ENCODE assay signal across 26 cellular contexts in the genomic region with DNA sequence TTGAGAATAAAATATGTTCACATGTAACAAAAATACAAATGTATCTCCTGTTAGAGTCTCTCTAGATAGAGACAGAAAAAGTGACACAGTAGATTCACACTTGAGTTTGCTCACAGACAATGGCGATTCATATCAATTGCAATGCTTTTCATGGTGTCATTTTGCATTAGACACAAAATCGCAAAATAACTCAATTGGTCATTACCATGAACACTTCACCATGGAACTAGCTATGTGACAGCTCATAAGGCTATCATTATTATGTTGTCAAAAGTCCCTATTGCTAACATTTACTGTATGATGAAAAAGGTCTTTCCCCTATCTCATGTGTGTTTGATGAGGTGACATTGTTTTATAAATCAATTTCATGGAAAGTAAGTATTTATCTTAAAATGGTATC.
"Had no signal": no experiment of that assay in that cellular context is flagged by ENCODE, and none has a peak within 500 bp of the region (broad histone marks: within the 10 kb centered on the region; RNA-seq: fewer than 3 reads in every experiment).

No MANE protein-coding gene starts in this region.

- ATAC-seq: stimulated activated effector memory CD8-positive, alpha-beta T cell treated with anti-CD3 and anti-CD28 coated beads, Interleukin-12 subunit alpha, Interleukin-12 subunit beta, amount 100 ng/mL, for 72 hours; stimulated activated memory B cell treated with anti-CD40 and anti-IgM and Interleukin-4, amounts not matched to agents 10 μg/mL and 1 μg/mL and 100 μg/mL, for 72 hours; stimulated activated naive B cell treated with anti-CD40 and anti-IgM and Interleukin-4, amounts not matched to agents 10 μg/mL and 1 μg/mL and 100 μg/mL, for 72 hours; stimulated activated naive CD8-positive, alpha-beta T cell treated with anti-CD3 and anti-CD28 coated beads, Interleukin-15, amount 100 ng/mL, for 72 hours; stimulated activated naive CD8-positive, alpha-beta T cell treated with anti-CD3 and anti-CD28 coated beads, Interleukin-15, Interleukin-2, amounts not matched to agents 100 U/mL and 50 U/mL, for 24 hours; upper lobe of right lung had no signal

- H3K9me3 ChIP-seq: suprapubic skin, testis, thoracic aorta, thyroid gland, tibial artery, transverse colon, upper lobe of left lung, upper lobe of right lung, uterus, vagina had no signal

- DNase-seq: stimulated activated CD4-positive, alpha-beta T cell treated with anti-CD3 and anti-CD28 coated beads, Interleukin-2, amount 100 ng/mL, for 48 hours; stimulated activated CD4-positive, alpha-beta T cell treated with anti-CD3 and anti-CD28 coated beads, Interleukin-4, amount 100 ng/mL, for 1 hour; stimulated activated CD4-positive, alpha-beta T cell treated with anti-CD3 and anti-CD28 coated beads, Interleukin-4, amount 100 ng/mL, for 24 hours; stimulated activated CD4-positive, alpha-beta T cell treated with anti-CD3 and anti-CD28 coated beads, Interleukin-4, amount 100 ng/mL, for 4 hours; stimulated activated CD8-positive, alpha-beta memory T cell treated with anti-CD3 and anti-CD28 coated beads, Interleukin-4, amount 100 ng/mL, for 48 hours; stimulated activated naive B cell treated with anti-CD40 and anti-IgM and Interleukin-4, amounts not matched to agents 10 μg/mL and 1 μg/mL and 100 μg/mL, for 72 hours; stimulated activated naive CD4-positive, alpha-beta T cell; stimulated activated naive CD4-positive, alpha-beta T cell treated with Interleukin-2 at 50 U/mL for 16 hours; stimulated activated naive CD8-positive, alpha-beta T cell treated with anti-CD3 and anti-CD28 coated beads, Interleukin-15, amount 100 ng/mL, for 72 hours; stimulated activated naive CD8-positive, alpha-beta T cell treated with anti-CD3 and anti-CD28 coated beads, Interleukin-15, Interleukin-2, amounts not matched to agents 100 U/mL and 50 U/mL, for 24 hours; stomach; substantia nigra; testis; thyroid gland; tibial artery; transverse colon; trophoblast cell; upper lobe of left lung; upper lobe of right lung; uterus had no signal

- H3K27me3 ChIP-seq: stomach, suprapubic skin, testis, thyroid gland, tibial artery, tibial nerve, transverse colon, upper lobe of left lung, upper lobe of right lung, uterus, vagina had no signal

- H3K36me3 ChIP-seq: stomach, suprapubic skin, thoracic aorta, thyroid gland, tibial artery, tibial nerve, transverse colon, upper lobe of left lung, upper lobe of right lung, uterus, vagina had no signal

- H3K4me3 ChIP-seq: stomach, suprapubic skin, testis, thoracic aorta, thyroid gland, tibial artery, tibial nerve, transverse colon, upper lobe of left lung, upper lobe of right lung, uterus, vagina had no signal

- H3K27ac ChIP-seq: stomach, suprapubic skin, testis, thoracic aorta, thyroid gland, tibial artery, tibial nerve, transverse colon, upper lobe of left lung, upper lobe of right lung, uterus, vagina had no signal
